Comparison of ENCODE assay signal across 1 cellular context in the genomic region with DNA sequence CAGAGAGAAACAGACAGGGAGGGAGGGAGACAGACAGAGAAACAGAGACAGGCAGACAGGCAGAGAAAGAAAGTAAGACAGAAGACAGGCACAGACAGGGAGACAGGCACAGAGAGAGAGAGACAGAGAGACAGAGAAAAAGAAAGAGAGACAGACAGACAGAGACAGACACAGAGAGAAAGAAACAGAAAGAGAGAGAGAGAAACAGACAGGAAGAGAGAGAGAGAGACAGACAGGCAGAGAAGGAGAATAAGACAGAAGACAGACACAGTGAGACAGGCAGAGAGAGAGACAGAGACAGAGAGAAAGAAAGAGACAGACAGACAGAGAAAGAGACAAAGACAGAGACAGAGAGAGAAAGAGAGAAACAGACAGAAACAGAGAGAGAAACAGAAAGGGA.
A peak's percentile ranks its signal among the peaks of the same experiment; 100 is the strongest.
TF ChIP-seq lines count a peak whose summit lies in the region.

No MANE protein-coding gene starts in this region.

TF ChIP-seq in HepG2, 621 proteins besides CTCF, POLR2A, EP300 and RAD21 (continued from another document):
- 0 out of 2 replicates have a peak, but pooled peaks have one; percentile 1 for TF ChIP-seq RAD51 (IDR thresholded peaks at IDR 0.05; ENCODE audit: borderline replicate concordance)
- no peak for TF ChIP-seq GPN1 (CRISPR knock-in tag; IDR thresholded peaks at IDR 0.05; ENCODE audit: borderline replicate concordance)
- TF ChIP-seq ISL2 (CRISPR knock-in tag; IDR thresholded peaks at IDR 0.05), result no peak
- TF ChIP-seq ZNF354B (CRISPR knock-in tag; IDR thresholded peaks at IDR 0.05), result no peak
- TF ChIP-seq, protein P1, sequence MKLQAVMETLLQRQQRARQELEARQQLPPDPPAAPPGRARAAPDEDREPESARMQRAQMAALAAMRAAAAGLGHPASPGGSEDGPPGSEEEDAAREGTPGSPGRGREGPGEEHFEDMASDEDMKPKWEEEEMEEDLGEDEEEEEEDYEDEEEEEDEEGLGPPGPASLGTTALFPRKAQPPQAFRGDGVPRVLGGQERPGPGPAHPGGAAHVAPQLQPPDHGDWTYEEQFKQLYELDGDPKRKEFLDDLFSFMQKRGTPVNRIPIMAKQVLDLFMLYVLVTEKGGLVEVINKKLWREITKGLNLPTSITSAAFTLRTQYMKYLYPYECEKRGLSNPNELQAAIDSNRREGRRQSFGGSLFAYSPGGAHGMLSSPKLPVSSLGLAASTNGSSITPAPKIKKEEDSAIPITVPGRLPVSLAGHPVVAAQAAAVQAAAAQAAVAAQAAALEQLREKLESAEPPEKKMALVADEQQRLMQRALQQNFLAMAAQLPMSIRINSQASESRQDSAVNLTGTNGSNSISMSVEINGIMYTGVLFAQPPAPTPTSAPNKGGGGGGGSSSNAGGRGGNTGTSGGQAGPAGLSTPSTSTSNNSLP (IDR thresholded peaks at IDR 0.05; ENCODE audit: low read depth, low read length), result no peak
- no peak for TF ChIP-seq CHD2 (IDR thresholded peaks at IDR 0.05; ENCODE audit: low read depth, low read length)
- TF ChIP-seq GLI4 (CRISPR knock-in tag; IDR thresholded peaks at IDR 0.05; ENCODE audit: borderline replicate concordance), result no peak
- TF ChIP-seq, protein P2, sequence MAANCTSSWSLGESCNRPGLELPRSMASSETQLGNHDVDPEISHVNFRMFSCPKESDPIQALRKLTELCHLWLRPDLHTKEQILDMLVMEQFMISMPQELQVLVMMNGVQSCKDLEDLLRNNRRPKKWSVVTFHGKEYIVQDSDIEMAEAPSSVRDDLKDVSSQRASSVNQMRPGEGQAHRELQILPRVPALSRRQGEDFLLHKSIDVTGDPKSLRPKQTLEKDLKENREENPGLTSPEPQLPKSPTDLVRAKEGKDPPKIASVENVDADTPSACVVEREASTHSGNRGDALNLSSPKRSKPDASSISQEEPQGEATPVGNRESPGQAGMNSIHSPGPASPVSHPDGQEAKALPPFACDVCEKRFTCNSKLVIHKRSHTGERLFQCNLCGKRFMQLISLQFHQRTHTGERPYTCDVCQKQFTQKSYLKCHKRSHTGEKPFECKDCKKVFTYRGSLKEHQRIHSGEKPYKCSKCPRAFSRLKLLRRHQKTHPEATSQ (CRISPR knock-in tag; IDR thresholded peaks at IDR 0.05; ENCODE audit: borderline replicate concordance), result no peak
